26 cellular contexts compared by ENCODE assay signal in genomic region chr5:154708207-154708606, GRCh38.
"Had no signal": no experiment of that assay in that cellular context is flagged by ENCODE, and none has a peak within 500 bp of the region (broad histone marks: within the 10 kb centered on the region; RNA-seq: fewer than 3 reads in every experiment).

No MANE protein-coding gene starts in this region.

- H3K36me3 ChIP-seq: adrenal gland, MG63 had no signal

- H3K4me3 ChIP-seq: adrenal gland, body of pancreas, MG63 had no signal

- H3K27ac ChIP-seq: adrenal gland, body of pancreas, RWPE1 had no signal

- H3K27me3 ChIP-seq: adrenal gland, body of pancreas, MG63 had no signal

- H3K9me3 ChIP-seq: adrenal gland, body of pancreas, MG63 had no signal

- ATAC-seq: activated CD4-positive, alpha-beta T cell treated with anti-CD3 and anti-CD28 coated beads for 36 hours; activated CD4-positive, CD25-positive, alpha-beta regulatory T cell treated with anti-CD3 and anti-CD28 coated beads, Interleukin-2, amount 50 U/mL, for 24 hours; activated CD8-positive, alpha-beta T cell treated with anti-CD3 and anti-CD28 coated beads, Interleukin-2, amount 10 ng/mL, durations not matched to agents 7 days and 5 days; activated naive CD4-positive, alpha-beta T cell treated with anti-CD3 and anti-CD28 coated beads, Interleukin-2, amount 50 U/mL, for 72 hours; activated T-cell treated with anti-CD3 and anti-CD28 coated beads, Interleukin-2, amount 50 U/mL, for 4 hours; body of pancreas; PC-3; Right ventricle myocardium inferior had no signal

- DNase-seq: activated CD4-positive, alpha-beta T cell treated with anti-CD3 and anti-CD28 coated beads for 36 hours; activated CD4-positive, alpha-beta T cell treated with anti-CD3 and anti-CD28 coated beads, Interleukin-2, amount 10 ng/mL, durations not matched to agents 7 days and 5 days; activated CD4-positive, alpha-beta T cell treated with anti-CD3 and anti-CD28 coated beads, Interleukin-2, amount 50 U/mL, for 48 hours; activated CD8-positive, alpha-beta T cell treated with anti-CD3 and anti-CD28 coated beads, Interleukin-2, amount 10 ng/mL, durations not matched to agents 7 days and 5 days; activated gamma-delta T cell treated with Interleukin-2 at 50 U/mL for 16 hours; activated naive CD4-positive, alpha-beta T cell treated with anti-CD3 and anti-CD28 coated beads for 36 hours; activated T-cell treated with anti-CD3 and anti-CD28 coated beads, Interleukin-2, amount 50 U/mL, for 4 hours; body of pancreas; caudate nucleus; Kasumi-1; KG1; NCI-H1092; NCI-H1436 treated with DMSO at 0.1 percent for 48 hours; NCI-H1694 treated with DMSO at 0.1 percent for 48 hours; NCI-H2029; NCI-H345; NCI-H524 treated with DMSO at 0.1 percent for 48 hours; NCI-H748 treated with DMSO at 0.1 percent for 48 hours; NK-92 treated with Interleukin-12 subunit alpha and Interleukin-12 subunit beta, amount 100 ng/mL, for 24 hours had no signal
